In genomic region chr7:130009848-130010688, GRCh38 we compare ENCODE assay signal across 8 cellular contexts. TPM values are rescaled to one million over a fixed set of nuclear protein-coding genes. Genes with fewer than 3 reads are reported as not detected.
A peak's percentile ranks its signal among the peaks of the same experiment; 100 is the strongest.
DNase-seq lines count a peak whose midpoint lies in the region; ATAC-seq, FAIRE-seq and TF ChIP-seq lines count a peak whose summit lies in the region.

No MANE protein-coding gene starts in this region.

- H3K36me3 ChIP-seq in GM12878 (ENCODE audit: control insufficient read depth in 2 of 2, insufficient read depth in 2 of 2, low read length in 1 of 2): no peaks in the 10 kb centered on the region
- H3K36me3 ChIP-seq in mesendoderm (ENCODE audit: control insufficient read depth, insufficient read depth, low read length): no peaks in the 10 kb centered on the region
- H3K36me3 ChIP-seq in effector memory CD4-positive, alpha-beta T cell (ENCODE audit: control insufficient read depth, insufficient read depth, low read length): no peaks in the 10 kb centered on the region

- H4K20me1 ChIP-seq in GM12878 (ENCODE audit: control insufficient read depth, insufficient read depth): no peaks in the 10 kb centered on the region

- RAD21 ChIA-PET in GM12878 (lab: Charles Lee; ENCODE audit: unreplicated experiment): interaction anchor here (0.6 to 4.9 kb wide), 47 partner anchors 11 to 792 kb away, joined by 3 to 84 read pairs (median 4); partner anchors contain the start of gene UBE2H

- H3K56ac ChIP-seq in mesendoderm (ENCODE audit: low read length): peak overlapping the region; percentile 50

- peak; percentile 41 for FAIRE-seq in GM12878 (lab: Jason Lieb, UNC)

- H2BK5ac ChIP-seq in mesendoderm (ENCODE audit: low read length): no peak overlapping the region

- H3K9me3 ChIP-seq in GM12878 (replicated peaks; ENCODE audit: control insufficient read depth, insufficient read depth, low read length): no peaks in the 10 kb centered on the region
- no peaks in the 10 kb centered on the region for H3K9me3 ChIP-seq in effector memory CD4-positive, alpha-beta T cell (ENCODE audit: control insufficient read depth, low read length)

- H3K4ac ChIP-seq in mesendoderm (ENCODE audit: low read depth, low read length): no peak overlapping the region

- TF ChIP-seq POLR2A in GM12878 (IDR thresholded peaks at IDR 0.05; ENCODE audit: low read depth, low read length): no peak

- H3K9ac ChIP-seq in GM12878 (ENCODE audit: control insufficient read depth, insufficient read depth, low read length): peak overlapping the region; percentile 38
- no peak overlapping the region for H3K9ac ChIP-seq in mesendoderm (ENCODE audit: low read length)

- CTCF ChIA-PET in GM12878 (lab: Yijun Ruan, JAX): interaction anchor here (0.6 to 7.9 kb wide), 47 partner anchors 17 to 792 kb away, joined by 3 to 107 read pairs (median 4); partner anchors contain the start of genes KLHDC10, TMEM209 and UBE2H

- SMC1A ChIA-PET in GM12878 (lab: Charles Lee; ENCODE audit: uncharacterized antibody, unreplicated experiment): interaction anchor here (0.6 to 5.2 kb wide), 36 partner anchors 20 to 1302 kb away, joined by 3 to 57 read pairs (median 4); partner anchors contain the start of gene UBE2H

- no peak overlapping the region for H3K4me3 ChIP-seq in GM12878
- no peak overlapping the region for H3K4me3 ChIP-seq in mesendoderm (ENCODE audit: low read length)
- H3K4me3 ChIP-seq in effector memory CD4-positive, alpha-beta T cell (ENCODE audit: insufficient read depth, low read depth, low read length, poor library complexity, severe bottlenecking): no peak overlapping the region

- peak overlapping the region; percentile 90 for H2AFZ ChIP-seq in GM12878 (ENCODE audit: control insufficient read depth, low read depth, low read length)

- peak overlapping the region; percentile 10 for H3K4me2 ChIP-seq in GM12878 (ENCODE audit: control insufficient read depth, insufficient read depth)
- no peak overlapping the region for H3K4me2 ChIP-seq in mesendoderm (ENCODE audit: low read length)

- TF ChIP-seq RAD21 in GM12878 (IDR thresholded peaks at IDR 0.05; ENCODE audit: insufficient read depth, low read depth, low read length): no peak

- no peak overlapping the region for H2BK15ac ChIP-seq in mesendoderm (replicated peaks; ENCODE audit: low read depth)

- no peak overlapping the region for H2BK120ac ChIP-seq in mesendoderm (ENCODE audit: low read depth, low read length)

- POLR2A ChIA-PET in GM12878 (lab: Charles Lee): interaction anchor here (0.8 to 3.8 kb wide), 4 partner anchors 61 to 184 kb away, joined by 3 to 54 read pairs (median 4); no protein-coding TSS in a partner anchor

- H4K8ac ChIP-seq in mesendoderm (ENCODE audit: low read depth, low read length): no peak overlapping the region

- H3K27me3 ChIP-seq in GM12878 (replicated peaks in 1 of 2; ENCODE audit: control insufficient read depth in 2 of 2, insufficient read depth in 2 of 2, low read length in 1 of 2) (no peaks in the 10 kb centered on the region), mesendoderm (ENCODE audit: insufficient read depth, low read length, poor library complexity) (no peaks in the 10 kb centered on the region)
- no peaks in the 10 kb centered on the region for H3K27me3 ChIP-seq in effector memory CD4-positive, alpha-beta T cell (replicated peaks; ENCODE audit: control insufficient read depth, insufficient read depth, low read length, poor library complexity, severe bottlenecking)

- in situ Hi-C loops in GM12878 (cut with MboI): loop anchor here (5.0 to 10.0 kb wide), 3 partner anchors 178 to 645 kb away; no protein-coding TSS in a partner anchor

- no peaks in the 10 kb centered on the region for H3K79me2 ChIP-seq in GM12878 (ENCODE audit: control insufficient read depth, insufficient read depth, low read length)
- no peaks in the 10 kb centered on the region for H3K79me2 ChIP-seq in mesendoderm (ENCODE audit: control insufficient read depth, insufficient read depth, low read length)

- 39% methylated on average over 9 of the region's 9 CpGs for WGBS in GM12878 (ENCODE audit: insufficient coverage, insufficient replicate concordance, low lambda C conversion rate, missing lambda C conversion rate)
- no CpG with 5 or more reads among the region's 9 CpGs for WGBS in mesendoderm (ENCODE audit: extremely low coverage, insufficient coverage, low lambda C conversion rate)

- H3K27ac ChIP-seq in GM12878 (ENCODE audit: control insufficient read depth, insufficient read depth): peak overlapping the region; percentile 61
- H3K27ac ChIP-seq in mesendoderm (ENCODE audit: low read depth, low read length): no peak overlapping the region
- H3K27ac ChIP-seq in effector memory CD4-positive, alpha-beta T cell (ENCODE audit: insufficient read depth, low read length, poor library complexity, severe bottlenecking): no peak overlapping the region

- TF ChIP-seq EP300 in GM12878 (IDR thresholded peaks at IDR 0.05; ENCODE audit: borderline replicate concordance in 1 of 2, control insufficient read depth in 1 of 2, low read depth in 2 of 2, low read length in 2 of 2): no peak; a peak in 1 of 4 replicates

- H4K5ac ChIP-seq in mesendoderm (ENCODE audit: low read length): no peak overlapping the region

- no peak for TF ChIP-seq CTCF in GM12878 (IDR thresholded peaks at IDR 0.05 in 2 of 3, conservative IDR thresholded peaks at IDR 0.05 in 1 of 3; ENCODE audit: control insufficient read depth in 2 of 3, extremely low read depth in 1 of 3, insufficient read depth in 1 of 3, low read depth in 3 of 3, low read length in 3 of 3)

- peaks cover 27% of the 10 kb centered on the region for H3K4me1 ChIP-seq in GM12878 (ENCODE audit: control insufficient read depth, insufficient read depth, low read length)
- H3K4me1 ChIP-seq in mesendoderm (ENCODE audit: control insufficient read depth, low read depth, low read length): no peaks in the 10 kb centered on the region
- H3K4me1 ChIP-seq in effector memory CD4-positive, alpha-beta T cell (ENCODE audit: control insufficient read depth, insufficient read depth, low read length, poor library complexity, severe bottlenecking): no peaks in the 10 kb centered on the region

- no peak overlapping the region for H3K23ac ChIP-seq in mesendoderm (ENCODE audit: low read length)

- no TSS peak for BruUV-seq in GM12878 (replicated peaks; lab: Mats Ljungman, UMichigan)

- H3K79me1 ChIP-seq in mesendoderm (ENCODE audit: low read length): no peaks in the 10 kb centered on the region

- ATAC-seq in GM21576 (IDR thresholded peaks at IDR 0.05; ENCODE audit: unreplicated experiment): peak; percentile 41
- ATAC-seq in GM12878: peak; percentile 78

- H2AK5ac ChIP-seq in mesendoderm (ENCODE audit: low read length): no peak overlapping the region

- intact Hi-C loops in GM12878 (cut with micrococcal nuclease; ENCODE audit: unreplicated experiment): loop anchor here (1.0 to 10.0 kb wide), 4 partner anchors 61 to 346 kb away; no protein-coding TSS in a partner anchor

- H3K18ac ChIP-seq in mesendoderm (ENCODE audit: low read length): no peak overlapping the region

- DNase-seq in GM04503 (ENCODE audit: low read depth) (peak; percentile 82), LHCN-M2 (ENCODE audit: low read depth) (peak; percentile 96), GM12878 (ENCODE audit: low read depth, low spot score) (peak; percentile 17), mesendoderm (peak; percentile 75), pons (ENCODE audit: low spot score) (no peak), mucosa of gallbladder (ENCODE audit: low spot score) (no peak)
- DNase-seq in effector memory CD4-positive, alpha-beta T cell: no peak

TF ChIP-seq in GM12878, 131 proteins besides CTCF, POLR2A, EP300 and RAD21 (continues in another document):
- no peak for TF ChIP-seq JUND (IDR thresholded peaks at IDR 0.05; ENCODE audit: low read depth, low read length)

RNA-seq across cellular contexts. Expression of gene ZC3HC1, which starts 41.1 kb away (rescaled TPM):
- 41.3 and 46.1 TPM in 2 replicates for total RNA-seq in LHCN-M2 (2014; rRNA removed)
- 27.3 TPM for polyA plus RNA-seq in LHCN-M2 (2012)
- 16.4 and 21.2 TPM in 2 replicates for total RNA-seq in GM12878 (2013; cell fraction: nucleolus; rRNA removed)
- 25.0 and 29.2 TPM in 2 replicates for total RNA-seq in GM12878 (2014; rRNA removed)
- total RNA-seq in GM12878 (2014; rRNA removed; fragmentation: Illumina TruSeq; extraction: Trizol): 18.5 and 19.2 TPM in 2 replicates
- total RNA-seq in GM12878 (2021): 22.3 and 22.8 TPM in 2 replicates
- 20.4 TPM for polyA plus RNA-seq in GM12878 (2011; ENCODE audit: low read depth)
- polyA plus RNA-seq in GM12878 (2011; rRNA removed): 23.5 and 28.0 TPM in 2 replicates
- 35.4 and 40.3 TPM in 2 replicates for polyA plus RNA-seq in GM12878 (2011; cell fraction: cytosol; rRNA removed)
- 20.0 and 29.3 TPM in 2 replicates for polyA plus RNA-seq in GM12878 (2011; cell fraction: nucleus; rRNA removed)
- polyA plus RNA-seq in GM12878 (2012): 10.3 and 12.0 TPM in 2 replicates
- 22.1 and 28.1 TPM in 2 replicates for polyA plus RNA-seq in GM12878 (2014; fragmentation: Illumina TruSeq; extraction: Trizol)
- polyA plus RNA-seq in GM12878 (2014; fragmentation: Nextera tagmentation; extraction: Ambion mirVana): 10 to 100 TPM; 44.8 to 54.7 TPM
- 19.3 and 22.2 TPM in 2 replicates for polyA plus RNA-seq in GM12878 (2014; rRNA removed)
- polyA plus RNA-seq in GM12878 (2016; fragmentation: Nextera tagmentation; extraction: Ambion mirVana): 10 to 100 TPM; 36.4 to 39.6 TPM
- 17.0 and 25.8 TPM in 2 replicates for polyA minus RNA-seq in GM12878 (2011; rRNA and poly(A)+ RNA removed)
- polyA minus RNA-seq in GM12878 (2011; cell fraction: cytosol; rRNA and poly(A)+ RNA removed): 8.2 and 9.8 TPM in 2 replicates
- polyA minus RNA-seq in GM12878 (2011; cell fraction: nucleus; rRNA and poly(A)+ RNA removed): 7.0 and 8.0 TPM in 2 replicates
- 25.1 TPM for polyA plus RNA-seq in mesendoderm (2013, experiment 1 of 2)
- polyA plus RNA-seq in mesendoderm (2013, experiment 2 of 2): 24.5 TPM
- 11.7 TPM for total RNA-seq in mucosa of gallbladder

RNA-seq across cellular contexts. Expression of gene UBE2H, which starts 57.3 kb away (rescaled TPM):
- total RNA-seq in LHCN-M2 (2014; rRNA removed) (61.3 and 72.6 TPM in 2 replicates), GM12878 (2014; rRNA removed) (21.0 and 21.8 TPM in 2 replicates), GM12878 (2014; rRNA removed; fragmentation: Illumina TruSeq; extraction: Trizol) (30.6 and 35.6 TPM in 2 replicates), GM12878 (2021) (40.7 and 43.4 TPM in 2 replicates), mucosa of gallbladder (79.9 TPM)
- polyA plus RNA-seq in LHCN-M2 (2012): 49.9 TPM
- 127 and 133 TPM in 2 replicates for total RNA-seq in GM12878 (2013; cell fraction: nucleolus; rRNA removed)
- polyA plus RNA-seq in GM12878 (2011; ENCODE audit: low read depth): 28.7 TPM
- polyA plus RNA-seq in GM12878 (2011; rRNA removed) (75.5 and 127 TPM in 2 replicates), GM12878 (2014; fragmentation: Illumina TruSeq; extraction: Trizol) (49.8 and 80.4 TPM in 2 replicates), GM12878 (2014; fragmentation: Nextera tagmentation; extraction: Ambion mirVana) (10 to 100 TPM; 15.6 to 16.8 TPM), GM12878 (2014; rRNA removed) (25.1 and 29.9 TPM in 2 replicates), GM12878 (2016; fragmentation: Nextera tagmentation; extraction: Ambion mirVana) (10 to 100 TPM; 28.4 to 38.7 TPM)
- polyA plus RNA-seq in GM12878 (2011; cell fraction: cytosol; rRNA removed): 26.5 and 36.9 TPM in 2 replicates
- polyA plus RNA-seq in GM12878 (2011; cell fraction: nucleus; rRNA removed): 24.6 and 30.6 TPM in 2 replicates
- polyA plus RNA-seq in GM12878 (2012): 37.4 and 38.8 TPM in 2 replicates
- polyA minus RNA-seq in GM12878 (2011; rRNA and poly(A)+ RNA removed): 38.4 and 53.8 TPM in 2 replicates
- 16.2 and 27.7 TPM in 2 replicates for polyA minus RNA-seq in GM12878 (2011; cell fraction: cytosol; rRNA and poly(A)+ RNA removed)
- polyA minus RNA-seq in GM12878 (2011; cell fraction: nucleus; rRNA and poly(A)+ RNA removed): 19.1 and 37.6 TPM in 2 replicates
- 54.7 TPM for polyA plus RNA-seq in mesendoderm (2013, experiment 1 of 2)
- polyA plus RNA-seq in mesendoderm (2013, experiment 2 of 2): 53.1 TPM

Comparison
In these comparisons a context has a peak if more than half of its experiments do, and no peak if none do; other contexts are left out.
1. DNase-seq: peak in GM04503 (single experiment), LHCN-M2 (single experiment), GM12878 (single experiment) and mesendoderm (single experiment); none in effector memory CD4-positive, alpha-beta T cell (0 of 3), pons (single experiment) and mucosa of gallbladder (single experiment).